Comparison of ENCODE assay signal across 11 cellular contexts in the genomic region with DNA sequence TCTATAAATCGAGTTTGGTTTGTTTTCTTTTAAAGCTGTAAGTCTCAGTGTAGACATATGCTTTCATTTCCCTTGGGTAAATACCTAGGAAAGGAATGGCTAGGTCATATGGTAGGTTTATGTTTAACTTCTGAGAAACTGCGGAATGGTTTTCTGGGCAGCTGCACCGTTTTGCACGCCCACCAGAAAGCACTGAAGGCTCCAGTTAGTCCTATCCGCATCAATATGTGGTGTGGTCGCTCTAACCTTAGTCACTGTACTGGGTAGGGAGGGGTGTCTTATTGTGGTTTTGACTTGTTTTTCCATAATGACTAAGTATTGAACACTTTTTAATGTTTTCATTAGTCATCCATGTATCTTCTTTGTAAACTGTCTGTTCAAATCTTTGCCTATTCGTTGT.
DNase-seq lines count a peak whose midpoint lies in the region; ATAC-seq and TF ChIP-seq lines count a peak whose summit lies in the region.
"Had no signal": no experiment of that assay in that cellular context is flagged by ENCODE, and none has a peak within 500 bp of the region (broad histone marks: within the 10 kb centered on the region; RNA-seq: fewer than 3 reads in every experiment).

No MANE protein-coding gene starts in this region.

- no peaks in the 10 kb centered on the region for H4K20me1 ChIP-seq in smooth muscle cell (ENCODE audit: low read depth)

- no peaks in the 10 kb centered on the region for H3K9me3 Mint-ChIP-seq in CD4-positive, CD25-positive, alpha-beta regulatory T cell
- no peaks in the 10 kb centered on the region for H3K9me3 Mint-ChIP-seq in effector memory CD8-positive, alpha-beta T cell

- no peaks in the 10 kb centered on the region for H3K79me2 ChIP-seq in smooth muscle cell (ENCODE audit: low read depth)

- H3K27me3 Mint-ChIP-seq in CD4-positive, CD25-positive, alpha-beta regulatory T cell, result peaks cover 26% of the 10 kb centered on the region
- H3K27me3 Mint-ChIP-seq in effector memory CD8-positive, alpha-beta T cell, result peaks cover 50 to 57% of the 10 kb centered on the region in 2 donors

- H3K4me3 Mint-ChIP-seq in CD4-positive, CD25-positive, alpha-beta regulatory T cell, result no peak overlapping the region
- no peak overlapping the region for H3K4me3 Mint-ChIP-seq in effector memory CD8-positive, alpha-beta T cell
- H3K4me3 Mint-ChIP-seq: naive thymus-derived CD4-positive, alpha-beta T cell had no signal

- no peak overlapping the region for H3K4me3 ChIP-seq in CD4-positive, CD25-positive, alpha-beta regulatory T cell (ENCODE audit: low read depth, low read length)
- H3K4me3 ChIP-seq in MG63 (no peak overlapping the region), brain microvascular endothelial cell (ENCODE audit: low read depth, low read length) (no peak overlapping the region), smooth muscle cell (no peak overlapping the region)

- peak overlapping the region; percentile 4 for H3K9ac ChIP-seq in smooth muscle cell (ENCODE audit: low read depth)

- H2AFZ ChIP-seq in smooth muscle cell (ENCODE audit: low read depth), result no peak overlapping the region

- H3K9me3 ChIP-seq in CD4-positive, CD25-positive, alpha-beta regulatory T cell (ENCODE audit: control insufficient read depth in 2 of 2, low read length in 2 of 2), result no peaks in the 10 kb centered on the region
- H3K9me3 ChIP-seq in MG63 (no peaks in the 10 kb centered on the region), smooth muscle cell (replicated peaks; ENCODE audit: low read depth) (no peaks in the 10 kb centered on the region)

- in situ Hi-C loops in brain microvascular endothelial cell (cut with HindIII; ENCODE audit: low pct_ligation_motif_present, low sequenced_read_pairs), result no loop called here

- H3K36me3 ChIP-seq in CD4-positive, CD25-positive, alpha-beta regulatory T cell (ENCODE audit: control insufficient read depth, insufficient read depth, low read length), result no peaks in the 10 kb centered on the region
- H3K36me3 ChIP-seq in MG63 (no peaks in the 10 kb centered on the region), brain microvascular endothelial cell (replicated peaks) (no peaks in the 10 kb centered on the region), smooth muscle cell (ENCODE audit: low read depth) (no peaks in the 10 kb centered on the region)

- H3F3A ChIP-seq in smooth muscle cell (ENCODE audit: low read depth), result no peaks in the 10 kb centered on the region

- peak; percentile 13 for TF ChIP-seq CTCF in brain microvascular endothelial cell (IDR thresholded peaks at IDR 0.05; ENCODE audit: low read depth, low read length, missing control alignments)
- no peak for TF ChIP-seq CTCF in smooth muscle cell (IDR thresholded peaks at IDR 0.05; ENCODE audit: borderline replicate concordance, insufficient read depth, poor library complexity, severe bottlenecking)

- peak; percentile 42 to 45 for ATAC-seq in CD4-positive, CD25-positive, alpha-beta regulatory T cell (ENCODE audit: low read depth in 2 of 2)
- ATAC-seq in effector memory CD8-positive, alpha-beta T cell (replicated peaks), result no peak
- ATAC-seq: naive thymus-derived CD4-positive, alpha-beta T cell had no signal

- no peak overlapping the region for H3K4me2 ChIP-seq in smooth muscle cell

- H3K27ac ChIP-seq in CD4-positive, CD25-positive, alpha-beta regulatory T cell (ENCODE audit: insufficient read depth, low read length, poor library complexity, severe bottlenecking), result no peak overlapping the region
- H3K27ac ChIP-seq in brain microvascular endothelial cell, result peak overlapping the region; percentile 77
- peak overlapping the region; percentile 61 for H3K27ac ChIP-seq in smooth muscle cell (ENCODE audit: low read depth)

- no peak overlapping the region for H3K27ac Mint-ChIP-seq in CD4-positive, CD25-positive, alpha-beta regulatory T cell
- no peak overlapping the region for H3K27ac Mint-ChIP-seq in effector memory CD8-positive, alpha-beta T cell
- H3K27ac Mint-ChIP-seq: naive thymus-derived CD4-positive, alpha-beta T cell had no signal

- 66% methylated on average over 7 of the region's 7 CpGs for WGBS in smooth muscle cell (ENCODE audit: low lambda C conversion rate)

- no peaks in the 10 kb centered on the region for H3K27me3 ChIP-seq in CD4-positive, CD25-positive, alpha-beta regulatory T cell (ENCODE audit: control insufficient read depth, insufficient read depth, low read length)
- H3K27me3 ChIP-seq in MG63, result no peaks in the 10 kb centered on the region
- no peaks in the 10 kb centered on the region for H3K27me3 ChIP-seq in brain microvascular endothelial cell (replicated peaks)
- H3K27me3 ChIP-seq in smooth muscle cell (ENCODE audit: low read depth), result no peaks in the 10 kb centered on the region

- no peaks in the 10 kb centered on the region for H3K36me3 Mint-ChIP-seq in CD4-positive, CD25-positive, alpha-beta regulatory T cell
- H3K36me3 Mint-ChIP-seq in effector memory CD8-positive, alpha-beta T cell (ENCODE audit: insufficient read depth), result no peaks in the 10 kb centered on the region
- H3K36me3 Mint-ChIP-seq: naive thymus-derived CD4-positive, alpha-beta T cell had no signal

- H3K4me1 ChIP-seq in CD4-positive, CD25-positive, alpha-beta regulatory T cell (ENCODE audit: control insufficient read depth, insufficient read depth, low read length, poor library complexity, severe bottlenecking), result no peaks in the 10 kb centered on the region
- H3K4me1 ChIP-seq in smooth muscle cell (ENCODE audit: low read depth), result no peaks in the 10 kb centered on the region

- peak in 1 of 3 donors; percentile 22 for DNase-seq in CD4-positive, CD25-positive, alpha-beta regulatory T cell
- DNase-seq in MG63, result peak; percentile 54
- peak; percentile 85 for DNase-seq in brain microvascular endothelial cell
- no peak for DNase-seq in smooth muscle cell (lab: John Stamatoyannopoulos, UW; ENCODE audit: unreplicated experiment)
- no peak for DNase-seq in NCI-H2107 (lab: John Stamatoyannopoulos, UW)
- DNase-seq in NCI-H187 (lab: John Stamatoyannopoulos, UW), result no peak
- DNase-seq in effector memory CD8-positive, alpha-beta T cell, result no peak
- DNase-seq in NCI-H526 (lab: John Stamatoyannopoulos, UW), result no peak
- DNase-seq: DMS79, NCI-H1048 had no signal

- peaks cover 0 to 9% (median 4%) of the 10 kb centered on the region in 4 donors for H3K4me1 Mint-ChIP-seq in CD4-positive, CD25-positive, alpha-beta regulatory T cell
- H3K4me1 Mint-ChIP-seq in effector memory CD8-positive, alpha-beta T cell (ENCODE audit: low read depth in 2 of 2), result peaks cover 0 to 6% of the 10 kb centered on the region in 2 donors

Comparison
In these comparisons a context has a peak if more than half of its experiments do, and no peak if none do; other contexts are left out.
1. DNase-seq: peak in MG63 (single experiment) and brain microvascular endothelial cell (single experiment); none in smooth muscle cell (single experiment), NCI-H2107 (single experiment), NCI-H187 (0 of 2), effector memory CD8-positive, alpha-beta T cell (0 of 3) and NCI-H526 (0 of 2).